Comparison of ENCODE assay signal across 1 cellular context in the genomic region with DNA sequence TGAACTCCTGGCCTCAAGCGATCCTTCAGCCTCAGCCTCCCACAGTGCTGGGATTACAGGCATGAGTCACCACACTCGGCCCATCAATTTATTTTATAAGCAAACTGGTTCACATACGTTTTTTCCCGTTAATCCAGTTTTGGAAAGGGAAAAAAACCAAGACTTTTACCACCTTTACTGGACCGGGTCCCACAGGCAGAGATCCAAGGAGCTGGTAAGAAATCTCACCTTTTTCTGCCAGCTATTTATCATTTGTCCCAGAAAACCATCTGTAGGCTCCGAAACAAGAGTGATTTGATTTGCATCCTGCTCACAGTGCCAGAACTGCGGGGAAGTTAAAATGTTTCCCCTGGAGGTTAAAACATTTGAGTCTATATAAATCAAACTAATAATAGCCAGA.
TF ChIP-seq lines count a peak whose summit lies in the region.

No MANE protein-coding gene starts in this region.

TF ChIP-seq in K562, 482 proteins besides CTCF, POLR2A, EP300 and RAD21:
- peak; percentile 26 for TF ChIP-seq RBM25 (IDR thresholded peaks at IDR 0.05; ENCODE audit: low read depth, low read length, severe bottlenecking)
- no peak for TF ChIP-seq ZNF830 (CRISPR knock-in tag; IDR thresholded peaks at IDR 0.05)
- 0 out of 4 replicates have a peak, but pooled peaks of 1 of the 2 experiments have one; percentile 11 for TF ChIP-seq KDM1A (IDR thresholded peaks at IDR 0.05)
- no peak for TF ChIP-seq CBFA2T3 (IDR thresholded peaks at IDR 0.05)
TF ChIP-seq in K562: peak in this region for 2.
